In genomic region chr6:2957696-2958330, GRCh38 we compare ENCODE assay signal across 14 cellular contexts. TPM values are rescaled to one million over a fixed set of nuclear protein-coding genes. Genes with fewer than 3 reads are reported as not detected.
DNase-seq lines count a peak whose midpoint lies in the region; ATAC-seq and TF ChIP-seq lines count a peak whose summit lies in the region.
"Had no signal": no experiment of that assay in that cellular context is flagged by ENCODE, and none has a peak within 500 bp of the region (broad histone marks: within the 10 kb centered on the region; RNA-seq: fewer than 3 reads in every experiment).

No MANE protein-coding gene starts in this region.

- no peak for TF ChIP-seq POLR2A in upper lobe of left lung (IDR thresholded peaks at IDR 0.05)

- H3K4me1 Mint-ChIP-seq in glutamatergic neuron (ENCODE audit: low read depth, unreplicated experiment) (peaks cover 10% of the 10 kb centered on the region), neural crest cell (peaks cover 16% of the 10 kb centered on the region)

- TF ChIP-seq CTCF in glutamatergic neuron (IDR thresholded peaks at IDR 0.05; ENCODE audit: partially characterized antibody, unreplicated experiment) (no peak), neural crest cell (conservative IDR thresholded peaks at IDR 0.05) (no peak), upper lobe of left lung (IDR thresholded peaks at IDR 0.05) (peak in 1 of 6 experiments; percentile 19)

- H3K9me3 Mint-ChIP-seq in glutamatergic neuron (ENCODE audit: unreplicated experiment) (no peaks in the 10 kb centered on the region), neural crest cell (no peaks in the 10 kb centered on the region)

- peak overlapping the region; percentile 70 to 84 (median 82) for H3K27ac ChIP-seq in upper lobe of left lung

- H3K27me3 ChIP-seq in upper lobe of left lung: no peaks in the 10 kb centered on the region
- H3K27me3 ChIP-seq: right lobe of liver, SJSA1 had no signal

- peak; percentile 39 for DNase-seq in activated CD8-positive, alpha-beta memory T cell treated with anti-CD3 and anti-CD28 coated beads, Interleukin-2, amount 50 U/mL, for 48 hours
- no peak for DNase-seq in activated CD8-positive, alpha-beta memory T cell treated with anti-CD3 and anti-CD28 coated beads, Interleukin-2, amount 50 U/mL, for 4 hours
- DNase-seq in glutamatergic neuron: no peak
- DNase-seq in neural crest cell (ENCODE audit: low read depth, low spot score): no peak
- DNase-seq in upper lobe of left lung: no peak
- no peak for DNase-seq in NCI-H1694 treated with DMSO at 0.1 percent for 48 hours (lab: John Stamatoyannopoulos, UW)
- no peak for DNase-seq in NCI-H2227 treated with DMSO at 0.1 percent for 48 hours (lab: John Stamatoyannopoulos, UW)
- DNase-seq: 8988T, foreskin fibroblast, NCI-H2081 had no signal

- H3K27ac Mint-ChIP-seq in glutamatergic neuron (ENCODE audit: unreplicated experiment) (no peak overlapping the region), neural crest cell (ENCODE audit: unreplicated experiment) (peak overlapping the region; percentile 84)

- H3K36me3 ChIP-seq in upper lobe of left lung: peaks cover 6 to 37% (median 13%) of the 10 kb centered on the region in 4 donors

- H3K4me3 ChIP-seq in upper lobe of left lung: no peak overlapping the region
- H3K4me3 ChIP-seq: right lobe of liver, SJSA1 had no signal

- H3K27me3 Mint-ChIP-seq in glutamatergic neuron (ENCODE audit: unreplicated experiment) (peaks cover 7% of the 10 kb centered on the region), neural crest cell (ENCODE audit: low read depth) (peaks cover 7% of the 10 kb centered on the region)

- ATAC-seq in upper lobe of left lung (ENCODE audit: low FRiP score in 2 of 2): peak in 1 of 2 donors; percentile 9
- no peak for ATAC-seq in HG03442 (IDR thresholded peaks at IDR 0.05; ENCODE audit: unreplicated experiment)

- peak in 2 of 4 donors; percentile 25 to 30 for TF ChIP-seq EP300 in upper lobe of left lung (IDR thresholded peaks at IDR 0.05)

- no peaks in the 10 kb centered on the region for H3K9me3 ChIP-seq in upper lobe of left lung
- H3K9me3 ChIP-seq: right lobe of liver, SJSA1 had no signal

- peaks cover 62 to 67% (median 63%) of the 10 kb centered on the region in 4 donors for H3K4me1 ChIP-seq in upper lobe of left lung

- WGBS in upper lobe of left lung, 2 donors: 80 to 82% methylated on average over 10 to 11 of the region's 11 CpGs

- H3K36me3 Mint-ChIP-seq in glutamatergic neuron (ENCODE audit: unreplicated experiment): no peaks in the 10 kb centered on the region
- no peaks in the 10 kb centered on the region for H3K36me3 Mint-ChIP-seq in neural crest cell (ENCODE audit: low read depth)

- H3K4me3 Mint-ChIP-seq in glutamatergic neuron (ENCODE audit: unreplicated experiment) (peak overlapping the region; percentile 16), neural crest cell (no peak overlapping the region)

RNA-seq across cellular contexts. Expression of gene SERPINB6, which starts 13.6 kb away (rescaled TPM):
- 14.0 TPM for total RNA-seq in glutamatergic neuron (ENCODE audit: unreplicated experiment)
- 20.1 and 21.3 TPM in 2 replicates for total RNA-seq in neural crest cell
- total RNA-seq in upper lobe of left lung: 100 to 1,000 TPM; 133 to 181 (median 150) TPM

RNA-seq across cellular contexts. Expression of gene NQO2, which starts 41.9 kb away (rescaled TPM):
- total RNA-seq in glutamatergic neuron (ENCODE audit: unreplicated experiment) (28.1 TPM), neural crest cell (21.4 and 21.5 TPM in 2 replicates), upper lobe of left lung (10 to 100 TPM; 10.6 to 34.3 (median 18.6) TPM)

RNA-seq across cellular contexts. Expression of gene SERPINB9, which starts 54.7 kb away (rescaled TPM):
- 23.8 TPM for total RNA-seq in glutamatergic neuron (ENCODE audit: unreplicated experiment)
- total RNA-seq in neural crest cell: 9.2 and 9.4 TPM in 2 replicates
- total RNA-seq in upper lobe of left lung: 10 to 100 TPM in 2 of 6 donors, 1 to 10 TPM in 4; 7.7 to 14.0 (median 9.3) TPM
- total RNA-seq: H4 had no signal
